ENCODE assay signal across 22 cellular contexts in genomic region chr12:23253191-23253590, GRCh38.
A peak's percentile ranks its signal among the peaks of the same experiment; 100 is the strongest.
DNase-seq lines count a peak whose midpoint lies in the region; ATAC-seq and TF ChIP-seq lines count a peak whose summit lies in the region.
"Had no signal": no experiment of that assay in that cellular context is flagged by ENCODE, and none has a peak within 500 bp of the region (broad histone marks: within the 10 kb centered on the region; RNA-seq: fewer than 3 reads in every experiment).

No MANE protein-coding gene starts in this region.

- no peaks in the 10 kb centered on the region for H3F3A ChIP-seq in GM23338 (replicated peaks; ENCODE audit: low read depth)

- intact Hi-C loops in sciatic nerve (cut with DNase I), result no loop called here
- intact Hi-C loops in CD14-positive monocyte (cut with micrococcal nuclease), result no loop called here

- ATAC-seq in GM23338 (no peak), sciatic nerve (peak; percentile 17)
- ATAC-seq: HCT116, Right ventricle myocardium inferior had no signal

- no peak overlapping the region for H3K4me2 ChIP-seq in GM23338
- H3K4me2 ChIP-seq: KMS-11 had no signal

- H3K4me3 ChIP-seq in GM23338, result no peak overlapping the region
- H3K4me3 ChIP-seq in fibroblast of mammary gland (ENCODE audit: control insufficient read depth, low read depth, low read length), result no peak overlapping the region
- H3K4me3 ChIP-seq: Peyer's patch, SJSA1 had no signal

- no peaks in the 10 kb centered on the region for H3K27me3 ChIP-seq in GM23338 (ENCODE audit: insufficient read depth)
- H3K27me3 ChIP-seq: Peyer's patch, SJSA1 had no signal

- H2AFZ ChIP-seq in GM23338, result no peak overlapping the region

- H4K20me1 ChIP-seq in GM23338 (replicated peaks; ENCODE audit: insufficient read depth), result no peaks in the 10 kb centered on the region

- no peaks in the 10 kb centered on the region for H3K9me3 Mint-ChIP-seq in GM23338
- H3K9me3 Mint-ChIP-seq in CD14-positive monocyte, result peaks cover 2 to 13% (median 7%) of the 10 kb centered on the region in 7 donors
- H3K9me3 Mint-ChIP-seq in glutamatergic neuron (ENCODE audit: unreplicated experiment), result no peaks in the 10 kb centered on the region

- peaks cover 4% of the 10 kb centered on the region; the same call in 1 of the 2 replicates for H3K9me2 ChIP-seq in GM23338 (ENCODE audit: insufficient read depth)

- TF ChIP-seq CTCF in GM23338 (conservative IDR thresholded peaks at IDR 0.05; ENCODE audit: low read depth in 2 of 2) (no peak), fibroblast of mammary gland (conservative IDR thresholded peaks at IDR 0.05; ENCODE audit: control insufficient read depth, insufficient read depth, low read depth, low read length) (no peak), CD14-positive monocyte (IDR thresholded peaks at IDR 0.05) (no peak), glutamatergic neuron (IDR thresholded peaks at IDR 0.05; ENCODE audit: partially characterized antibody, unreplicated experiment) (no peak)

- H3K27ac ChIP-seq in GM23338 (ENCODE audit: low read depth), result no peak overlapping the region
- H3K27ac ChIP-seq: C4-2B, KMS-11, SJSA1 had no signal

- H3K36me3 ChIP-seq in GM23338 (ENCODE audit: insufficient read depth), result no peaks in the 10 kb centered on the region
- H3K36me3 ChIP-seq: Peyer's patch, SJSA1 had no signal

- DNase-seq in GM23338 (ENCODE audit: low spot score), result no peak
- peak; percentile 7 for DNase-seq in RKO (ENCODE audit: low spot score)
- DNase-seq in fibroblast of mammary gland (ENCODE audit: low read depth), result peak; percentile 19
- no peak for DNase-seq in sciatic nerve (ENCODE audit: low spot score)
- no peak for DNase-seq in DMS153 treated with DMSO at 0.1 percent for 48 hours (lab: John Stamatoyannopoulos, UW; ENCODE audit: unreplicated experiment)
- no peak for DNase-seq in CD14-positive monocyte (ENCODE audit: low spot score)
- DNase-seq in glutamatergic neuron, result no peak
- DNase-seq: DMS79, GOT3, MV-4-11, NCI-H1694, NCI-H2081, NCI-H2171, NCI-H345, NCI-H524 treated with DMSO at 0.1 percent for 48 hours, NCI-H82 had no signal

- H3K4me3 Mint-ChIP-seq in GM23338, result no peak overlapping the region
- H3K4me3 Mint-ChIP-seq in CD14-positive monocyte, result no peak overlapping the region
- no peak overlapping the region for H3K4me3 Mint-ChIP-seq in glutamatergic neuron (ENCODE audit: unreplicated experiment)

- H3K27me3 Mint-ChIP-seq in GM23338 (ENCODE audit: insufficient read depth, low read depth, poor library complexity) (no peaks in the 10 kb centered on the region), CD14-positive monocyte (ENCODE audit: low read depth in 3 of 3) (peaks cover 0 to 1% (median 0%) of the 10 kb centered on the region in 3 donors), glutamatergic neuron (ENCODE audit: unreplicated experiment) (peaks cover 2% of the 10 kb centered on the region)

- no peaks in the 10 kb centered on the region for H3K4me1 ChIP-seq in GM23338 (ENCODE audit: insufficient read depth)
- H3K4me1 ChIP-seq: Peyer's patch, SJSA1 had no signal

- 0 out of 2 replicates have a peak overlapping the region, but pooled peaks have one; percentile 2 for H3K27ac Mint-ChIP-seq in GM23338
- H3K27ac Mint-ChIP-seq in CD14-positive monocyte, result no peak overlapping the region
- no peak overlapping the region for H3K27ac Mint-ChIP-seq in glutamatergic neuron (ENCODE audit: unreplicated experiment)

- H3K4me1 Mint-ChIP-seq in GM23338 (no peaks in the 10 kb centered on the region; the same call in 2 of the 3 replicates), CD14-positive monocyte (no peaks in the 10 kb centered on the region), glutamatergic neuron (ENCODE audit: low read depth, unreplicated experiment) (no peaks in the 10 kb centered on the region)

- no peaks in the 10 kb centered on the region for H3K36me3 Mint-ChIP-seq in GM23338 (ENCODE audit: low read depth)
- no peaks in the 10 kb centered on the region for H3K36me3 Mint-ChIP-seq in CD14-positive monocyte
- no peaks in the 10 kb centered on the region for H3K36me3 Mint-ChIP-seq in glutamatergic neuron (ENCODE audit: unreplicated experiment)

- H3K79me2 ChIP-seq in GM23338 (replicated peaks; ENCODE audit: insufficient read depth), result no peaks in the 10 kb centered on the region

TF ChIP-seq in GM23338, 12 proteins besides CTCF, POLR2A, EP300 and RAD21:
- TF ChIP-seq ZNF114 (CRISPR knock-in tag; IDR thresholded peaks at IDR 0.05) (no peak), EZH2phosphoT487 (IDR thresholded peaks at IDR 0.05; ENCODE audit: unreplicated experiment) (no peak), REST (IDR thresholded peaks at IDR 0.05; ENCODE audit: unreplicated experiment) (no peak), CREB1 (CRISPR knock-in tag; IDR thresholded peaks at IDR 0.05; ENCODE audit: low read depth) (no peak), JUNB (IDR thresholded peaks at IDR 0.05; ENCODE audit: unreplicated experiment) (no peak), EZH2 (IDR thresholded peaks at IDR 0.05; ENCODE audit: low read depth, unreplicated experiment) (no peak), POLR2AphosphoS5 (IDR thresholded peaks at IDR 0.05; ENCODE audit: low read depth) (no peak), STAT1 (IDR thresholded peaks at IDR 0.05; ENCODE audit: unreplicated experiment) (no peak)

Comparison
In these comparisons a context has a peak if more than half of its experiments do, and no peak if none do; other contexts are left out.
1. DNase-seq: peak in RKO (single experiment) and fibroblast of mammary gland (single experiment); none in GM23338 (single experiment), sciatic nerve (single experiment), DMS153 treated with DMSO at 0.1 percent for 48 hours (single experiment), CD14-positive monocyte (single experiment) and glutamatergic neuron (single experiment).